In the genomic region with DNA sequence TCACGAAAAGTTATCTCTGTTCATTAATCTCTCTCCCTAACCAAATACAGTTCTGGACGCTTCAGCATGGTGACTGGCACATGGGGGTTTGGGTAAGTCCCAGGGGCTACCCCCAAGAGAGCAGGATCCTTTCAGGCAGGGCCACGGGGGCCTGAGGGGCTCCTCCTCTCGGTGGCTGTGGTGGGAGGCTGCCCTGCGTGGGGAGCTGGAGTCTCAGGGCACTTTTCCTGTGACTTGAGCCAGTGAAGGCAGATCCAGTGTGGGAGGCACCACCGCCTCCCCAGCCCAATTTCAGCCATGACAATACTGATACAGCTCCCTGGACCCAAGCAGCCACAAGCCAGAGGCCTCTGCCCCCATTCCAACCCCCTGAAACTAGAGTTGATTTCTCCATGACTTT, we compare ENCODE assay signal across 12 cellular contexts. TPM values are rescaled to one million over a fixed set of nuclear protein-coding genes. Genes with fewer than 3 reads are reported as not detected.
DNase-seq lines count a peak whose midpoint lies in the region; TF ChIP-seq lines count a peak whose summit lies in the region.
"Had no signal": no experiment of that assay in that cellular context is flagged by ENCODE, and none has a peak within 500 bp of the region (broad histone marks: within the 10 kb centered on the region; RNA-seq: fewer than 3 reads in every experiment).

No MANE protein-coding gene starts in this region.

- peaks cover 42% of the 10 kb centered on the region for H3K4me1 Mint-ChIP-seq in Calu3 (ENCODE audit: low read depth, unreplicated experiment)
- peaks cover 28% of the 10 kb centered on the region for H3K4me1 Mint-ChIP-seq in brain

- in situ Hi-C loops in GM23248 (cut with MboI), result no loop called here

- intact Hi-C loops in Calu3 (cut with micrococcal nuclease; ENCODE audit: unreplicated experiment), result no loop called here
- intact Hi-C loops in lower leg skin (cut with DNase I; ENCODE audit: low total_unique reads), result no loop called here

- TF ChIP-seq POLR2A in lower leg skin (IDR thresholded peaks at IDR 0.05), result no peak

- H3K9me3 ChIP-seq in OCI-LY3 (ENCODE audit: insufficient read depth, low read length) (no peaks in the 10 kb centered on the region), parathyroid adenoma (ENCODE audit: control insufficient read depth, low read length) (no peaks in the 10 kb centered on the region), GM23248 (ENCODE audit: low read depth) (no peaks in the 10 kb centered on the region)
- H3K9me3 ChIP-seq: ovary, stomach had no signal

- peak overlapping the region; percentile 79 for H3K4me2 ChIP-seq in OCI-LY3 (ENCODE audit: low read length)
- H3K4me2 ChIP-seq in parathyroid adenoma (ENCODE audit: low read length), result no peak overlapping the region
- H3K4me2 ChIP-seq in GM23248 (ENCODE audit: unreplicated experiment), result no peak overlapping the region

- H3K4me3 ChIP-seq in OCI-LY3 (ENCODE audit: low read length), result peak overlapping the region; percentile 1; the same call in 1 of the 2 replicates
- no peak overlapping the region for H3K4me3 ChIP-seq in parathyroid adenoma (ENCODE audit: low read depth, low read length)
- no peak overlapping the region for H3K4me3 ChIP-seq in GM23248
- no peak overlapping the region for H3K4me3 ChIP-seq in lower leg skin (ENCODE audit: low read depth, poor library complexity, severe bottlenecking)

- DNase-seq in Calu3 (no peak), GM23248 (no peak), SK-N-DZ (ENCODE audit: low spot score) (no peak), lower leg skin (ENCODE audit: low spot score in 2 of 2) (no peak)
- DNase-seq: activated CD4-positive, alpha-beta T cell treated with anti-CD3 and anti-CD28 coated beads for 4 hours; left colon; SIG-M5; stomach had no signal

- no peaks in the 10 kb centered on the region for H3K9me2 ChIP-seq in GM23248 (ENCODE audit: insufficient read depth)

- H3K27me3 ChIP-seq in OCI-LY3 (ENCODE audit: low read depth, low read length) (no peaks in the 10 kb centered on the region), parathyroid adenoma (ENCODE audit: control insufficient read depth, insufficient read depth, low read length) (no peaks in the 10 kb centered on the region), GM23248 (replicated peaks; ENCODE audit: insufficient read depth) (no peaks in the 10 kb centered on the region)
- H3K27me3 ChIP-seq: ovary, stomach had no signal

- no peaks in the 10 kb centered on the region for H3K27me3 Mint-ChIP-seq in Calu3 (ENCODE audit: unreplicated experiment)
- H3K27me3 Mint-ChIP-seq in brain, result peaks cover 4% of the 10 kb centered on the region

- H3K36me3 ChIP-seq in OCI-LY3 (replicated peaks; ENCODE audit: low read depth, low read length) (peaks cover 11% of the 10 kb centered on the region), parathyroid adenoma (ENCODE audit: control insufficient read depth, insufficient read depth, low read length) (no peaks in the 10 kb centered on the region), GM23248 (ENCODE audit: low read depth) (no peaks in the 10 kb centered on the region)
- H3K36me3 ChIP-seq: ovary, stomach had no signal

- H3K36me3 Mint-ChIP-seq in Calu3 (ENCODE audit: insufficient read depth, unreplicated experiment), result peaks cover 52% of the 10 kb centered on the region
- H3K36me3 Mint-ChIP-seq in brain, result peaks cover 7% of the 10 kb centered on the region

- H3K9me3 Mint-ChIP-seq in Calu3 (ENCODE audit: low read depth, unreplicated experiment) (no peaks in the 10 kb centered on the region), brain (peaks cover 0 to 3% (median 0%) of the 10 kb centered on the region in 5 experiments)

- peak overlapping the region; percentile 72 for H3K27ac ChIP-seq in OCI-LY3 (ENCODE audit: low read length)
- peak overlapping the region; percentile 19 for H3K27ac ChIP-seq in parathyroid adenoma
- H3K27ac ChIP-seq in GM23248, result no peak overlapping the region; the same call in 1 of the 2 replicates

- peaks cover 27% of the 10 kb centered on the region for H3F3A ChIP-seq in GM23248 (ENCODE audit: insufficient read depth)

- BruUV-seq in Calu3 (replicated peaks; lab: Mats Ljungman, UMichigan), result no TSS peak

- H4K20me1 ChIP-seq in OCI-LY3 (ENCODE audit: insufficient read depth, low read length), result peaks cover 25% of the 10 kb centered on the region
- H4K20me1 ChIP-seq in GM23248 (ENCODE audit: insufficient read depth), result no peaks in the 10 kb centered on the region

- 88 to 92% methylated on average over 4 to 6 of the region's 6 CpGs for WGBS in GM23248 (ENCODE audit: low coverage in 1 of 2, low lambda C conversion rate in 2 of 2, missing lambda C conversion rate in 2 of 2), 2 experiments
- WGBS in lower leg skin, 2 donors, result 93 to 94% methylated on average over 6 of the region's 6 CpGs

- H3K27ac Mint-ChIP-seq in Calu3 (ENCODE audit: unreplicated experiment) (peak overlapping the region; percentile 92), brain (peak overlapping the region in 4 of 5 experiments; percentile 35 to 92 (median 56))

- TF ChIP-seq CTCF in Calu3 (IDR thresholded peaks at IDR 0.05; ENCODE audit: unreplicated experiment) (no peak), OCI-LY3 (IDR thresholded peaks at IDR 0.05; ENCODE audit: low read depth, low read length) (no peak), brain (conservative IDR thresholded peaks at IDR 0.05) (no peak), parathyroid adenoma (IDR thresholded peaks at IDR 0.05) (no peak), lower leg skin (IDR thresholded peaks at IDR 0.05) (no peak)

- peaks cover 30% of the 10 kb centered on the region for H3K4me1 ChIP-seq in OCI-LY3 (ENCODE audit: low read length)
- H3K4me1 ChIP-seq in parathyroid adenoma, result peaks cover 7% of the 10 kb centered on the region
- peaks cover 28% of the 10 kb centered on the region for H3K4me1 ChIP-seq in GM23248 (ENCODE audit: insufficient read depth)

- CTCF ChIA-PET in Calu3 (lab: Charles Lee), result no interaction called here

- H2AFZ ChIP-seq in OCI-LY3 (ENCODE audit: low read depth, low read length) (peak overlapping the region; percentile 27), parathyroid adenoma (no peak overlapping the region), GM23248 (no peak overlapping the region)

- H3K4me3 Mint-ChIP-seq in Calu3 (ENCODE audit: low read depth, unreplicated experiment), result peak overlapping the region; percentile 85
- H3K4me3 Mint-ChIP-seq in brain, result peak overlapping the region; percentile 81 to 86 (median 86)

- H3K9ac ChIP-seq in OCI-LY3 (ENCODE audit: low read length), result peak overlapping the region; percentile 45; the same call in 1 of the 2 replicates
- H3K9ac ChIP-seq in parathyroid adenoma, result no peak overlapping the region
- H3K9ac ChIP-seq in GM23248, result no peak overlapping the region

- H3K79me2 ChIP-seq in OCI-LY3 (ENCODE audit: low read length) (peaks cover 41% of the 10 kb centered on the region), parathyroid adenoma (peaks cover 16% of the 10 kb centered on the region), GM23248 (ENCODE audit: insufficient read depth) (peaks cover 41% of the 10 kb centered on the region)

RNA-seq across cellular contexts. Expression of gene SBNO2, which starts 1.0 kb away (rescaled TPM):
- 84.9 and 97.8 TPM in 2 replicates for total RNA-seq in Calu3 (2022)
- 26.9 TPM for polyA plus RNA-seq in brain (ENCODE audit: insufficient read depth, low read depth, low replicate concordance)
- total RNA-seq in GM23248 (2014; rRNA removed; shearing (Covaris generic)), result 64.5 and 70.4 TPM in 2 replicates
- 7.5 and 11.9 TPM in 2 replicates for polyA plus RNA-seq in GM23248 (2016; fragmentation: Nextera tagmentation; extraction: Ambion mirVana)
- polyA plus RNA-seq in SK-N-DZ (2014; cell fraction: cytosol; rRNA removed), result 13.2 and 16.1 TPM in 2 replicates
- polyA plus RNA-seq in SK-N-DZ (2014; cell fraction: nucleus; rRNA removed), result 48.3 and 48.4 TPM in 2 replicates
- 10 to 100 TPM; 54.8 to 68.6 (median 60.3) TPM for total RNA-seq in lower leg skin

RNA-seq across cellular contexts. Expression of gene STK11, which starts 30.6 kb away (rescaled TPM):
- total RNA-seq in Calu3 (2022), result 55.8 and 58.3 TPM in 2 replicates
- 72.6 TPM for polyA plus RNA-seq in brain (ENCODE audit: insufficient read depth, low read depth, low replicate concordance)
- 64.1 and 66.5 TPM in 2 replicates for total RNA-seq in GM23248 (2014; rRNA removed; shearing (Covaris generic))
- 4.3 and 4.6 TPM in 2 replicates for polyA plus RNA-seq in GM23248 (2016; fragmentation: Nextera tagmentation; extraction: Ambion mirVana)
- 50.7 and 52.4 TPM in 2 replicates for polyA plus RNA-seq in SK-N-DZ (2014; cell fraction: cytosol; rRNA removed)
- polyA plus RNA-seq in SK-N-DZ (2014; cell fraction: nucleus; rRNA removed), result 166 and 188 TPM in 2 replicates
- total RNA-seq in lower leg skin, result 100 to 1,000 TPM in 1 of 4 donors, 10 to 100 TPM in 3; 74.0 to 106 (median 78.4) TPM
